ENCODE assay signal across 26 cellular contexts in genomic region chr6:123423130-123423529, GRCh38.
"Had no signal": no experiment of that assay in that cellular context is flagged by ENCODE, and none has a peak within 500 bp of the region (broad histone marks: within the 10 kb centered on the region; RNA-seq: fewer than 3 reads in every experiment).

No MANE protein-coding gene starts in this region.

- H3K4me2 ChIP-seq: neural progenitor cell had no signal

- H3K4me3 ChIP-seq: left ventricle myocardium inferior, lung, neural progenitor cell, right atrium auricular region, skin epidermis, spleen, suprapubic skin, thoracic aorta, tibial artery, upper lobe of right lung had no signal

- H3K79me2 ChIP-seq: parathyroid adenoma had no signal

- DNase-seq: hippocampal formation; kidney; left colon; left ventricle myocardium inferior; mesendoderm; naive B cell; natural killer cell; nephron progenitor cell; occipital lobe; spleen; stimulated activated CD4-positive, alpha-beta T cell treated with anti-CD3 and anti-CD28 coated beads, Interleukin-4, amount 100 ng/mL, for 24 hours; stimulated activated naive CD4-positive, alpha-beta T cell; tibial artery; trophoblast cell; upper lobe of right lung had no signal

- H3K36me3 ChIP-seq: left ventricle myocardium inferior, neural progenitor cell, neutrophil, right atrium auricular region, spleen, suprapubic skin, thoracic aorta, tibial artery, upper lobe of right lung had no signal

- H3K4me1 ChIP-seq: neural progenitor cell, right atrium auricular region, spleen, suprapubic skin, upper lobe of right lung had no signal

- H3K9me3 ChIP-seq: left ventricle myocardium inferior, neutrophil, right atrium auricular region, spleen, suprapubic skin, thoracic aorta, tibial artery, upper lobe of right lung had no signal

- H2AFZ ChIP-seq: neural progenitor cell, parathyroid adenoma had no signal

- H3K27ac ChIP-seq: left ventricle myocardium inferior, neural progenitor cell, neutrophil, parathyroid adenoma, right atrium auricular region, skin epidermis, spleen, suprapubic skin, thoracic aorta, tibial artery, upper lobe of right lung had no signal

- ATAC-seq: left colon; natural killer cell; sciatic nerve; stimulated activated effector memory CD8-positive, alpha-beta T cell treated with anti-CD3 and anti-CD28 coated beads, Interleukin-12 subunit alpha, Interleukin-12 subunit beta, amount 100 ng/mL, for 72 hours; upper lobe of right lung had no signal

- H3K27me3 ChIP-seq: neural progenitor cell, neutrophil, right atrium auricular region, spleen, suprapubic skin, tibial artery, upper lobe of right lung had no signal

- H3K9ac ChIP-seq: neural progenitor cell, parathyroid adenoma had no signal

- FAIRE-seq: urothelium cell line had no signal
